6 cellular contexts compared by ENCODE assay signal in genomic region chr11:129157080-129157479, GRCh38. TPM values are rescaled to one million over a fixed set of nuclear protein-coding genes. Genes with fewer than 3 reads are reported as not detected.
A peak's percentile ranks its signal among the peaks of the same experiment; 100 is the strongest.
DNase-seq lines count a peak whose midpoint lies in the region; FAIRE-seq and TF ChIP-seq lines count a peak whose summit lies in the region.
"Not testable (repeated sequence)": the region's sequence is repeated elsewhere in the genome, so short reads cannot be mapped to it uniquely, and the experiment has no call there.
"Had no signal": no experiment of that assay in that cellular context is flagged by ENCODE, and none has a peak within 500 bp of the region (broad histone marks: within the 10 kb centered on the region; RNA-seq: fewer than 3 reads in every experiment).

No MANE protein-coding gene starts in this region.

- not testable (repeated sequence) for H3K27ac ChIP-seq in astrocyte (ENCODE audit: low read depth, low read length); keratinocyte (ENCODE audit: control insufficient read depth, insufficient read depth, low read length)
- peak overlapping the region; percentile 55 for H3K27ac ChIP-seq in smooth muscle cell (ENCODE audit: low read depth)

- not testable (repeated sequence) for H3K36me3 ChIP-seq in astrocyte (ENCODE audit: insufficient read depth, low read length); keratinocyte (ENCODE audit: control insufficient read depth in 2 of 2, extremely low read depth in 1 of 2, insufficient read depth in 2 of 2, low read length in 2 of 2); smooth muscle cell (ENCODE audit: low read depth)

- H4K20me1 ChIP-seq in astrocyte (ENCODE audit: insufficient read depth, low read length); keratinocyte (ENCODE audit: control insufficient read depth, extremely low read depth, insufficient read depth, low read length); smooth muscle cell (ENCODE audit: low read depth): not testable (repeated sequence)

- not testable (repeated sequence) for H3K36me3 Mint-ChIP-seq in astrocyte (ENCODE audit: low read depth, unreplicated experiment)

- dilution Hi-C loops in keratinocyte (cut with MboI; ENCODE audit: extremely low pct_ligation_motif_present, low sequenced_read_pairs), result not testable (repeated sequence)

- not testable (repeated sequence) for H3K9me3 ChIP-seq in astrocyte (ENCODE audit: insufficient read depth, low read depth, low read length); keratinocyte (ENCODE audit: control insufficient read depth, low read depth, low read length); smooth muscle cell (replicated peaks; ENCODE audit: low read depth)

- H3F3A ChIP-seq in smooth muscle cell (ENCODE audit: low read depth), result not testable (repeated sequence)

- FAIRE-seq in astrocyte (lab: Jason Lieb, UNC); keratinocyte (lab: Jason Lieb, UNC): not testable (repeated sequence)

- H3K9me1 ChIP-seq in keratinocyte (ENCODE audit: control insufficient read depth, extremely low read depth, insufficient read depth, low read length), result not testable (repeated sequence)

- H3K79me2 ChIP-seq in astrocyte (ENCODE audit: insufficient read depth, low read length), result peaks cover 28% of the 10 kb centered on the region
- H3K79me2 ChIP-seq in keratinocyte (ENCODE audit: control insufficient read depth, insufficient read depth, low read length), result peaks cover 40% of the 10 kb centered on the region
- H3K79me2 ChIP-seq in smooth muscle cell (ENCODE audit: low read depth), result peaks cover 76% of the 10 kb centered on the region

- H3K4me2 ChIP-seq in astrocyte (ENCODE audit: low read length), result not testable (repeated sequence)
- peak overlapping the region; percentile 37 for H3K4me2 ChIP-seq in keratinocyte (ENCODE audit: control insufficient read depth, extremely low read depth, insufficient read depth, low read depth, low read length)
- peak overlapping the region; percentile 43 for H3K4me2 ChIP-seq in smooth muscle cell

- H3K4me1 Mint-ChIP-seq in astrocyte (ENCODE audit: low read depth, unreplicated experiment), result peaks cover 17% of the 10 kb centered on the region

- H3K27me3 ChIP-seq in astrocyte (ENCODE audit: insufficient read depth, low read length); keratinocyte (ENCODE audit: control insufficient read depth, extremely low read depth, insufficient read depth, low read length); smooth muscle cell (ENCODE audit: low read depth): not testable (repeated sequence)

- not testable (repeated sequence) for H3K4me3 ChIP-seq in astrocyte (ENCODE audit: insufficient read depth, low read depth, low read length); epithelial cell of esophagus (ENCODE audit: low read length); keratinocyte (ENCODE audit: control insufficient read depth in 2 of 3, extremely low read depth in 1 of 3, insufficient read depth in 2 of 3, low read depth in 1 of 3, low read length in 3 of 3); smooth muscle cell

- not testable (repeated sequence) for TF ChIP-seq CTCF in astrocyte (IDR thresholded peaks at IDR 0.05; ENCODE audit: insufficient read depth, low read depth, low read length); epithelial cell of esophagus (IDR thresholded peaks at IDR 0.05; ENCODE audit: insufficient read depth, low read depth, low read length, missing control alignments); keratinocyte (optimal IDR thresholded peaks at IDR 0.05 in 1 of 3, IDR thresholded peaks at IDR 0.05 in 1 of 3, conservative IDR thresholded peaks at IDR 0.05 in 1 of 3; ENCODE audit: extremely low read depth in 1 of 3, insufficient read depth in 2 of 3, low read length in 3 of 3); smooth muscle cell (IDR thresholded peaks at IDR 0.05; ENCODE audit: borderline replicate concordance, insufficient read depth, poor library complexity, severe bottlenecking)

- H3K9ac ChIP-seq in astrocyte (ENCODE audit: low read length); keratinocyte (ENCODE audit: control insufficient read depth, extremely low read depth, insufficient read depth, low read length); smooth muscle cell (ENCODE audit: low read depth): not testable (repeated sequence)

- peak overlapping the region; percentile 29 for H3K27ac Mint-ChIP-seq in astrocyte (ENCODE audit: unreplicated experiment)

- H3K27me3 Mint-ChIP-seq in astrocyte (ENCODE audit: low read depth, unreplicated experiment), result not testable (repeated sequence)

- not testable (repeated sequence) for H3K9me3 Mint-ChIP-seq in astrocyte (ENCODE audit: unreplicated experiment)

- WGBS in smooth muscle cell (ENCODE audit: low lambda C conversion rate), result 64% methylated on average over 3 of the region's 3 CpGs

- DNase-seq in ELF-1 (ENCODE audit: low read depth, low spot score) (peak; percentile 42), epithelial cell of esophagus (ENCODE audit: low read depth) (peak; percentile 55)
- DNase-seq in astrocyte (ENCODE audit: low read depth); keratinocyte (ENCODE audit: low read depth, low spot score); smooth muscle cell (lab: John Stamatoyannopoulos, UW; ENCODE audit: unreplicated experiment): not testable (repeated sequence)

- H3K4me3 Mint-ChIP-seq in astrocyte (ENCODE audit: unreplicated experiment), result not testable (repeated sequence)

- H2AFZ ChIP-seq in astrocyte (ENCODE audit: low read depth, low read length); keratinocyte (ENCODE audit: control insufficient read depth, low read length); smooth muscle cell (ENCODE audit: low read depth): not testable (repeated sequence)

- H3K4me1 ChIP-seq in astrocyte (ENCODE audit: insufficient read depth, low read length); keratinocyte (ENCODE audit: control insufficient read depth, extremely low read depth, insufficient read depth, low read length); smooth muscle cell (ENCODE audit: low read depth): not testable (repeated sequence)

RNA-seq across cellular contexts. Expression of gene ARHGAP32, which starts 35.0 kb away (rescaled TPM):
- total RNA-seq in astrocyte (20.6 and 21.6 TPM in 2 replicates), smooth muscle cell (17.2 and 17.8 TPM in 2 replicates)
- polyA plus RNA-seq in keratinocyte (10.8 to 13.0 TPM (median 12.3 TPM) in 3 replicates), smooth muscle cell (8.8 and 14.9 TPM in 2 replicates)
- 11.4 TPM for polyA plus RNA-seq in keratinocyte (2011; ENCODE audit: low read depth)
- polyA plus RNA-seq in keratinocyte (2011; cell fraction: cytosol; rRNA removed), result 6.0 and 9.5 TPM in 2 replicates
- 33.4 and 33.7 TPM in 2 replicates for polyA plus RNA-seq in keratinocyte (2011; cell fraction: nucleus; rRNA removed)
- 8.1 and 12.5 TPM in 2 replicates for polyA plus RNA-seq in keratinocyte (2012; ENCODE audit: low replicate concordance)
- 28.3 to 40.0 TPM (median 37.6 TPM) in 3 replicates for polyA minus RNA-seq in keratinocyte
- 13.0 TPM for polyA minus RNA-seq in keratinocyte (2011; cell fraction: cytosol; rRNA and poly(A)+ RNA removed)
- polyA minus RNA-seq in keratinocyte (2011; cell fraction: nucleus; rRNA and poly(A)+ RNA removed), result 27.0 and 61.4 TPM in 2 replicates
- total RNA-seq: G401 had no signal
